ENCODE assay signal across 1 cellular context in the genomic region with DNA sequence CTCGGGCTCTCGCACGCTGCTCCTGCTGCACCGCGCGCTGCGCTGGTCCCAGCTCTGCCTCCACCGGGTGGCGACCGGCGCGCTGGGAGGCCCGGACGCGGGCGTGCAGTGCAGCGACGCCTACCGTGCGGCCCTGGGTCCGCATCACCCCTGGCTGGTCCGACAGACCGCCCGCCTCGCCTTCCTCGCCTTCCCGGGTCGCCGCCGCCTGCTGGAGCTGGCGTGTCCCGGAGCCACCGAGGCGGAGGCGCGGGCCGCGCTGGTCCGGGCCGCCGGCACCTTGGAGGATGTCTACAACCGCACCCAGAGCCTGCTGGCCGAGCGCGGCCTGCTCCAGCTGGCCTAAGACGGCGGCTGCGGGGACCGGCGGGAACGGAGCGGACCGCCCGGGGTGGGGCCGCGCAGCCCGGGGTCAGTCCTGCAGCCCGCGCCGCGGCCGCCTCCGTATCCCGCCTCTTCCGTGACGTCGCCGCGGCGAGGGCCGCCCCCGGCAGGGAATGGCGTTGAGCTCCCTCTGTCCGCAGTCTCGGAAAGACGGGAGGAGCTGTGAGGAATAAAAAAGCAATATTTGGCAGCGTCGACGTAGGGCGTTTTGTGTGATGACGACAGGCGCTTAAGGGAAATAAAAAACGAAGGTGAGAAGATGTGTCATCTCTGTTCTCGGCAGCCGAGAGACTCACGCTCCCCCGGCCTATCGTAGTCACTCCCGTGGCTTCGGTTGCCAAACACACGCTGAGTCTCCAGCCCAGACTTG.
TF ChIP-seq lines count a peak whose summit lies in the region.

No MANE protein-coding gene starts in this region.

TF ChIP-seq in K562, 482 proteins besides CTCF, POLR2A, EP300 and RAD21 (continued from another document):
- TF ChIP-seq ETV1 (tag; conservative IDR thresholded peaks at IDR 0.05; ENCODE audit: low read depth) (peak; percentile 84), YY1 (IDR thresholded peaks at IDR 0.05; ENCODE audit: borderline replicate concordance in 1 of 3, control insufficient read depth in 1 of 3, extremely low read depth in 1 of 3, insufficient read depth in 3 of 3, insufficient read length in 1 of 3, insufficient replicate concordance in 2 of 3, low read depth in 1 of 3, low read length in 2 of 3) (peak in 2 of 3 experiments; percentile 39 to 63), U2AF2 (optimal IDR thresholded peaks at IDR 0.05; ENCODE audit: low read depth, low read length) (no peak), ESRRA (IDR thresholded peaks at IDR 0.05; ENCODE audit: borderline replicate concordance, low read depth) (peak; percentile 62; the same call in 1 of the 2 replicates), PRPF4 (IDR thresholded peaks at IDR 0.05; ENCODE audit: insufficient read depth, low read depth, low read length, poor library complexity, severe bottlenecking) (no peak), ARID2 (IDR thresholded peaks at IDR 0.05) (no peak), BMI1 (IDR thresholded peaks at IDR 0.05; ENCODE audit: low read length) (no peak), TGIF2 (CRISPR knock-in tag; IDR thresholded peaks at IDR 0.05) (peak; percentile 84), ZNF316 (IDR thresholded peaks at IDR 0.05) (no peak)
- TF ChIP-seq, protein P1, sequence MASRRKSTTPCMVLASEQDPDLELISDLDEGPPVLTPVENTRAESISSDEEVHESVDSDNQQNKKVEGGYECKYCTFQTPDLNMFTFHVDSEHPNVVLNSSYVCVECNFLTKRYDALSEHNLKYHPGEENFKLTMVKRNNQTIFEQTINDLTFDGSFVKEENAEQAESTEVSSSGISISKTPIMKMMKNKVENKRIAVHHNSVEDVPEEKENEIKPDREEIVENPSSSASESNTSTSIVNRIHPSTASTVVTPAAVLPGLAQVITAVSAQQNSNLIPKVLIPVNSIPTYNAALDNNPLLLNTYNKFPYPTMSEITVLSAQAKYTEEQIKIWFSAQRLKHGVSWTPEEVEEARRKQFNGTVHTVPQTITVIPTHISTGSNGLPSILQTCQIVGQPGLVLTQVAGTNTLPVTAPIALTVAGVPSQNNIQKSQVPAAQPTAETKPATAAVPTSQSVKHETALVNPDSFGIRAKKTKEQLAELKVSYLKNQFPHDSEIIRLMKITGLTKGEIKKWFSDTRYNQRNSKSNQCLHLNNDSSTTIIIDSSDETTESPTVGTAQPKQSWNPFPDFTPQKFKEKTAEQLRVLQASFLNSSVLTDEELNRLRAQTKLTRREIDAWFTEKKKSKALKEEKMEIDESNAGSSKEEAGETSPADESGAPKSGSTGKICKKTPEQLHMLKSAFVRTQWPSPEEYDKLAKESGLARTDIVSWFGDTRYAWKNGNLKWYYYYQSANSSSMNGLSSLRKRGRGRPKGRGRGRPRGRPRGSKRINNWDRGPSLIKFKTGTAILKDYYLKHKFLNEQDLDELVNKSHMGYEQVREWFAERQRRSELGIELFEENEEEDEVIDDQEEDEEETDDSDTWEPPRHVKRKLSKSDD (conservative IDR thresholded peaks at IDR 0.05; ENCODE audit: low read length), result no peak
- TF ChIP-seq, protein P2, sequence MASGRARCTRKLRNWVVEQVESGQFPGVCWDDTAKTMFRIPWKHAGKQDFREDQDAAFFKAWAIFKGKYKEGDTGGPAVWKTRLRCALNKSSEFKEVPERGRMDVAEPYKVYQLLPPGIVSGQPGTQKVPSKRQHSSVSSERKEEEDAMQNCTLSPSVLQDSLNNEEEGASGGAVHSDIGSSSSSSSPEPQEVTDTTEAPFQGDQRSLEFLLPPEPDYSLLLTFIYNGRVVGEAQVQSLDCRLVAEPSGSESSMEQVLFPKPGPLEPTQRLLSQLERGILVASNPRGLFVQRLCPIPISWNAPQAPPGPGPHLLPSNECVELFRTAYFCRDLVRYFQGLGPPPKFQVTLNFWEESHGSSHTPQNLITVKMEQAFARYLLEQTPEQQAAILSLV (tag; IDR thresholded peaks at IDR 0.05), result no peak
- TF ChIP-seq, protein P3, sequence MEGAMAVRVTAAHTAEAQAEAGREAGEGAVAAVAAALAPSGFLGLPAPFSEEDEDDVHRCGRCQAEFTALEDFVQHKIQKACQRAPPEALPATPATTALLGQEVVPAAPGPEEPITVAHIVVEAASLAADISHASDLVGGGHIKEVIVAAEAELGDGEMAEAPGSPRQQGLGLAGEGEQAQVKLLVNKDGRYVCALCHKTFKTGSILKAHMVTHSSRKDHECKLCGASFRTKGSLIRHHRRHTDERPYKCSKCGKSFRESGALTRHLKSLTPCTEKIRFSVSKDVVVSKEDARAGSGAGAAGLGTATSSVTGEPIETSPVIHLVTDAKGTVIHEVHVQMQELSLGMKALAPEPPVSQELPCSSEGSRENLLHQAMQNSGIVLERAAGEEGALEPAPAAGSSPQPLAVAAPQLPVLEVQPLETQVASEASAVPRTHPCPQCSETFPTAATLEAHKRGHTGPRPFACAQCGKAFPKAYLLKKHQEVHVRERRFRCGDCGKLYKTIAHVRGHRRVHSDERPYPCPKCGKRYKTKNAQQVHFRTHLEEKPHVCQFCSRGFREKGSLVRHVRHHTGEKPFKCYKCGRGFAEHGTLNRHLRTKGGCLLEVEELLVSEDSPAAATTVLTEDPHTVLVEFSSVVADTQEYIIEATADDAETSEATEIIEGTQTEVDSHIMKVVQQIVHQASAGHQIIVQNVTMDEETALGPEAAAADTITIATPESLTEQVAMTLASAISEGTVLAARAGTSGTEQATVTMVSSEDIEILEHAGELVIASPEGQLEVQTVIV (CRISPR knock-in tag; IDR thresholded peaks at IDR 0.05; ENCODE audit: borderline replicate concordance), result no peak
- TF ChIP-seq, protein P4, sequence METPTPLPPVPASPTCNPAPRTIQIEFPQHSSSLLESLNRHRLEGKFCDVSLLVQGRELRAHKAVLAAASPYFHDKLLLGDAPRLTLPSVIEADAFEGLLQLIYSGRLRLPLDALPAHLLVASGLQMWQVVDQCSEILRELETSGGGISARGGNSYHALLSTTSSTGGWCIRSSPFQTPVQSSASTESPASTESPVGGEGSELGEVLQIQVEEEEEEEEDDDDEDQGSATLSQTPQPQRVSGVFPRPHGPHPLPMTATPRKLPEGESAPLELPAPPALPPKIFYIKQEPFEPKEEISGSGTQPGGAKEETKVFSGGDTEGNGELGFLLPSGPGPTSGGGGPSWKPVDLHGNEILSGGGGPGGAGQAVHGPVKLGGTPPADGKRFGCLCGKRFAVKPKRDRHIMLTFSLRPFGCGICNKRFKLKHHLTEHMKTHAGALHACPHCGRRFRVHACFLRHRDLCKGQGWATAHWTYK (CRISPR knock-in tag; IDR thresholded peaks at IDR 0.05), result peak; percentile 81
